In the genomic region with DNA sequence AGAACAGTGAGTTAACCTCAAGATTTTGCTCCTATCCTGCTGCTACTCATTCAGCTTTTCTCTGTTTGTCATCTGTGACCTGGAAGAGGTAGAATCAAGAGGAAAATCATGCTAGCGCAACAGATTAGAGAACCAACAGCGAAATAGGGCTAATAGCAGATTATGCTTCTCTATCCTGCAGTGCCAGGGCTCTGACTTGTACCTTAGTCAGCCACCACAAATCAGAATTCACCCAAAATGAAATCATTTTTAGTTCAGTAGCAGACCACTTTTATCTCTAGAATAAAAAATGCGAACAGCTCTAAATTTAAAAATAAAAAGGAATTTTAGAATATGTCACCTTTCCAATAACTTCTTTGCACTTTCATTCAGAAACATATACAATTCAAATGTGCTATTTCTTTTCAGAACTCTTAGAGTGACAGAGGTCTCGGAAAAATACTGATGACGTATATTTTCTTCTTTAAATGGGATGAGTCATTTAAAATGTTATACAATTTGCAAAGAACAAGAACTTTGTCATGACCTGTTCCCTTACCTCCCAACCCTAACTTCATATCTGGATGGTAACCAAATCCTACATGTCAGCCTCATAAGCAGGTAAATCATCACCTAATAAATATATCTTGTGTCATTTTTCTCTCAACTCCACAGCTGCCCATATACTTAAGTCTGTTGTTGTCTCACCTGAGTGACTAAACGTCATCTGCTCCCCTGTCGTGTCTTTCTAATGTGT, we compare ENCODE assay signal across 2 cellular contexts.
TF ChIP-seq lines count a peak whose summit lies in the region.

No MANE protein-coding gene starts in this region.

TF ChIP-seq in GM23338, 12 proteins besides CTCF, POLR2A, EP300 and RAD21 (continued from another document and continues in another):
- TF ChIP-seq CREB1 (CRISPR knock-in tag; IDR thresholded peaks at IDR 0.05; ENCODE audit: low read depth) = no peak
- TF ChIP-seq EZH2 (IDR thresholded peaks at IDR 0.05; ENCODE audit: low read depth, unreplicated experiment) = no peak
- no peak for TF ChIP-seq JUNB (IDR thresholded peaks at IDR 0.05; ENCODE audit: unreplicated experiment)
- TF ChIP-seq NANOG (IDR thresholded peaks at IDR 0.05; ENCODE audit: borderline replicate concordance) = no peak
- no peak for TF ChIP-seq STAT1 (IDR thresholded peaks at IDR 0.05; ENCODE audit: unreplicated experiment)
- no peak for TF ChIP-seq POLR2AphosphoS5 (IDR thresholded peaks at IDR 0.05; ENCODE audit: low read depth)
- TF ChIP-seq, protein P1, sequence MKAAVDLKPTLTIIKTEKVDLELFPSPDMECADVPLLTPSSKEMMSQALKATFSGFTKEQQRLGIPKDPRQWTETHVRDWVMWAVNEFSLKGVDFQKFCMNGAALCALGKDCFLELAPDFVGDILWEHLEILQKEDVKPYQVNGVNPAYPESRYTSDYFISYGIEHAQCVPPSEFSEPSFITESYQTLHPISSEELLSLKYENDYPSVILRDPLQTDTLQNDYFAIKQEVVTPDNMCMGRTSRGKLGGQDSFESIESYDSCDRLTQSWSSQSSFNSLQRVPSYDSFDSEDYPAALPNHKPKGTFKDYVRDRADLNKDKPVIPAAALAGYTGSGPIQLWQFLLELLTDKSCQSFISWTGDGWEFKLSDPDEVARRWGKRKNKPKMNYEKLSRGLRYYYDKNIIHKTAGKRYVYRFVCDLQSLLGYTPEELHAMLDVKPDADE (IDR thresholded peaks at IDR 0.05) = no peak
- TF ChIP-seq, protein P2, sequence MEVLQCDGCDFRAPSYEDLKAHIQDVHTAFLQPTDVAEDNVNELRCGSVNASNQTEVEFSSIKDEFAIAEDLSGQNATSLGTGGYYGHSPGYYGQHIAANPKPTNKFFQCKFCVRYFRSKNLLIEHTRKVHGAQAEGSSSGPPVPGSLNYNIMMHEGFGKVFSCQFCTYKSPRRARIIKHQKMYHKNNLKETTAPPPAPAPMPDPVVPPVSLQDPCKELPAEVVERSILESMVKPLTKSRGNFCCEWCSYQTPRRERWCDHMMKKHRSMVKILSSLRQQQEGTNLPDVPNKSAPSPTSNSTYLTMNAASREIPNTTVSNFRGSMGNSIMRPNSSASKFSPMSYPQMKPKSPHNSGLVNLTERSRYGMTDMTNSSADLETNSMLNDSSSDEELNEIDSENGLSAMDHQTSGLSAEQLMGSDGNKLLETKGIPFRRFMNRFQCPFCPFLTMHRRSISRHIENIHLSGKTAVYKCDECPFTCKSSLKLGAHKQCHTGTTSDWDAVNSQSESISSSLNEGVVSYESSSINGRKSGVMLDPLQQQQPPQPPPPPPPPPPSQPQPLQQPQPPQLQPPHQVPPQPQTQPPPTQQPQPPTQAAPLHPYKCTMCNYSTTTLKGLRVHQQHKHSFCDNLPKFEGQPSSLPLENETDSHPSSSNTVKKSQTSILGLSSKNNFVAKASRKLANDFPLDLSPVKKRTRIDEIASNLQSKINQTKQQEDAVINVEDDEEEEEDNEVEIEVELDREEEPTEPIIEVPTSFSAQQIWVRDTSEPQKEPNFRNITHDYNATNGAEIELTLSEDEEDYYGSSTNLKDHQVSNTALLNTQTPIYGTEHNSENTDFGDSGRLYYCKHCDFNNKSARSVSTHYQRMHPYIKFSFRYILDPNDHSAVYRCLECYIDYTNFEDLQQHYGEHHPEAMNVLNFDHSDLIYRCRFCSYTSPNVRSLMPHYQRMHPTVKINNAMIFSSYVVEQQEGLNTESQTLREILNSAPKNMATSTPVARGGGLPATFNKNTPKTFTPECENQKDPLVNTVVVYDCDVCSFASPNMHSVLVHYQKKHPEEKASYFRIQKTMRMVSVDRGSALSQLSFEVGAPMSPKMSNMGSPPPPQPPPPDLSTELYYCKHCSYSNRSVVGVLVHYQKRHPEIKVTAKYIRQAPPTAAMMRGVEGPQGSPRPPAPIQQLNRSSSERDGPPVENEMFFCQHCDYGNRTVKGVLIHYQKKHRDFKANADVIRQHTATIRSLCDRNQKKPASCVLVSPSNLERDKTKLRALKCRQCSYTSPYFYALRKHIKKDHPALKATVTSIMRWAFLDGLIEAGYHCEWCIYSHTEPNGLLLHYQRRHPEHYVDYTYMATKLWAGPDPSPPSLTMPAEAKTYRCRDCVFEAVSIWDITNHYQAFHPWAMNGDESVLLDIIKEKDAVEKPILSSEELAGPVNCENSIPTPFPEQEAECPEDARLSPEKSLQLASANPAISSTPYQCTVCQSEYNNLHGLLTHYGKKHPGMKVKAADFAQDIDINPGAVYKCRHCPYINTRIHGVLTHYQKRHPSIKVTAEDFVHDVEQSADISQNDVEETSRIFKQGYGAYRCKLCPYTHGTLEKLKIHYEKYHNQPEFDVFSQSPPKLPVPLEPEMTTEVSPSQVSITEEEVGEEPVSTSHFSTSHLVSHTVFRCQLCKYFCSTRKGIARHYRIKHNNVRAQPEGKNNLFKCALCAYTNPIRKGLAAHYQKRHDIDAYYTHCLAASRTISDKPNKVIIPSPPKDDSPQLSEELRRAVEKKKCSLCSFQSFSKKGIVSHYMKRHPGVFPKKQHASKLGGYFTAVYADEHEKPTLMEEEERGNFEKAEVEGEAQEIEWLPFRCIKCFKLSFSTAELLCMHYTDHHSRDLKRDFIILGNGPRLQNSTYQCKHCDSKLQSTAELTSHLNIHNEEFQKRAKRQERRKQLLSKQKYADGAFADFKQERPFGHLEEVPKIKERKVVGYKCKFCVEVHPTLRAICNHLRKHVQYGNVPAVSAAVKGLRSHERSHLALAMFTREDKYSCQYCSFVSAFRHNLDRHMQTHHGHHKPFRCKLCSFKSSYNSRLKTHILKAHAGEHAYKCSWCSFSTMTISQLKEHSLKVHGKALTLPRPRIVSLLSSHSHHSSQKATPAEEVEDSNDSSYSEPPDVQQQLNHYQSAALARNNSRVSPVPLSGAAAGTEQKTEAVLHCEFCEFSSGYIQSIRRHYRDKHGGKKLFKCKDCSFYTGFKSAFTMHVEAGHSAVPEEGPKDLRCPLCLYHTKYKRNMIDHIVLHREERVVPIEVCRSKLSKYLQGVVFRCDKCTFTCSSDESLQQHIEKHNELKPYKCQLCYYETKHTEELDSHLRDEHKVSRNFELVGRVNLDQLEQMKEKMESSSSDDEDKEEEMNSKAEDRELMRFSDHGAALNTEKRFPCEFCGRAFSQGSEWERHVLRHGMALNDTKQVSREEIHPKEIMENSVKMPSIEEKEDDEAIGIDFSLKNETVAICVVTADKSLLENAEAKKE (CRISPR knock-in tag; IDR thresholded peaks at IDR 0.05) = no peak

TF ChIP-seq in H1, 55 proteins besides CTCF, POLR2A, EP300 and RAD21 (continued from another document):
- no peak for TF ChIP-seq CEBPB (IDR thresholded peaks at IDR 0.05; ENCODE audit: low read depth, low read length)
- TF ChIP-seq KDM4A (IDR thresholded peaks at IDR 0.05; ENCODE audit: low read depth, low read length, severe bottlenecking) = no peak
- TF ChIP-seq RFX5 (IDR thresholded peaks at IDR 0.05; ENCODE audit: borderline replicate concordance, low read depth, low read length) = no peak
- TF ChIP-seq, protein P3, sequence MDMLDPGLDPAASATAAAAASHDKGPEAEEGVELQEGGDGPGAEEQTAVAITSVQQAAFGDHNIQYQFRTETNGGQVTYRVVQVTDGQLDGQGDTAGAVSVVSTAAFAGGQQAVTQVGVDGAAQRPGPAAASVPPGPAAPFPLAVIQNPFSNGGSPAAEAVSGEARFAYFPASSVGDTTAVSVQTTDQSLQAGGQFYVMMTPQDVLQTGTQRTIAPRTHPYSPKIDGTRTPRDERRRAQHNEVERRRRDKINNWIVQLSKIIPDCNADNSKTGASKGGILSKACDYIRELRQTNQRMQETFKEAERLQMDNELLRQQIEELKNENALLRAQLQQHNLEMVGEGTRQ (IDR thresholded peaks at IDR 0.05; ENCODE audit: low read length) = no peak
- no peak for TF ChIP-seq NRF1 (IDR thresholded peaks at IDR 0.05; ENCODE audit: low read depth, low read length)
- no peak for TF ChIP-seq SIX5 (IDR thresholded peaks at IDR 0.05; ENCODE audit: low read depth, low read length)
- no peak for TF ChIP-seq RNF2 (IDR thresholded peaks at IDR 0.05; ENCODE audit: borderline replicate concordance, low read depth, low read length, missing control alignments, poor library complexity, severe bottlenecking)
- TF ChIP-seq, protein P4, sequence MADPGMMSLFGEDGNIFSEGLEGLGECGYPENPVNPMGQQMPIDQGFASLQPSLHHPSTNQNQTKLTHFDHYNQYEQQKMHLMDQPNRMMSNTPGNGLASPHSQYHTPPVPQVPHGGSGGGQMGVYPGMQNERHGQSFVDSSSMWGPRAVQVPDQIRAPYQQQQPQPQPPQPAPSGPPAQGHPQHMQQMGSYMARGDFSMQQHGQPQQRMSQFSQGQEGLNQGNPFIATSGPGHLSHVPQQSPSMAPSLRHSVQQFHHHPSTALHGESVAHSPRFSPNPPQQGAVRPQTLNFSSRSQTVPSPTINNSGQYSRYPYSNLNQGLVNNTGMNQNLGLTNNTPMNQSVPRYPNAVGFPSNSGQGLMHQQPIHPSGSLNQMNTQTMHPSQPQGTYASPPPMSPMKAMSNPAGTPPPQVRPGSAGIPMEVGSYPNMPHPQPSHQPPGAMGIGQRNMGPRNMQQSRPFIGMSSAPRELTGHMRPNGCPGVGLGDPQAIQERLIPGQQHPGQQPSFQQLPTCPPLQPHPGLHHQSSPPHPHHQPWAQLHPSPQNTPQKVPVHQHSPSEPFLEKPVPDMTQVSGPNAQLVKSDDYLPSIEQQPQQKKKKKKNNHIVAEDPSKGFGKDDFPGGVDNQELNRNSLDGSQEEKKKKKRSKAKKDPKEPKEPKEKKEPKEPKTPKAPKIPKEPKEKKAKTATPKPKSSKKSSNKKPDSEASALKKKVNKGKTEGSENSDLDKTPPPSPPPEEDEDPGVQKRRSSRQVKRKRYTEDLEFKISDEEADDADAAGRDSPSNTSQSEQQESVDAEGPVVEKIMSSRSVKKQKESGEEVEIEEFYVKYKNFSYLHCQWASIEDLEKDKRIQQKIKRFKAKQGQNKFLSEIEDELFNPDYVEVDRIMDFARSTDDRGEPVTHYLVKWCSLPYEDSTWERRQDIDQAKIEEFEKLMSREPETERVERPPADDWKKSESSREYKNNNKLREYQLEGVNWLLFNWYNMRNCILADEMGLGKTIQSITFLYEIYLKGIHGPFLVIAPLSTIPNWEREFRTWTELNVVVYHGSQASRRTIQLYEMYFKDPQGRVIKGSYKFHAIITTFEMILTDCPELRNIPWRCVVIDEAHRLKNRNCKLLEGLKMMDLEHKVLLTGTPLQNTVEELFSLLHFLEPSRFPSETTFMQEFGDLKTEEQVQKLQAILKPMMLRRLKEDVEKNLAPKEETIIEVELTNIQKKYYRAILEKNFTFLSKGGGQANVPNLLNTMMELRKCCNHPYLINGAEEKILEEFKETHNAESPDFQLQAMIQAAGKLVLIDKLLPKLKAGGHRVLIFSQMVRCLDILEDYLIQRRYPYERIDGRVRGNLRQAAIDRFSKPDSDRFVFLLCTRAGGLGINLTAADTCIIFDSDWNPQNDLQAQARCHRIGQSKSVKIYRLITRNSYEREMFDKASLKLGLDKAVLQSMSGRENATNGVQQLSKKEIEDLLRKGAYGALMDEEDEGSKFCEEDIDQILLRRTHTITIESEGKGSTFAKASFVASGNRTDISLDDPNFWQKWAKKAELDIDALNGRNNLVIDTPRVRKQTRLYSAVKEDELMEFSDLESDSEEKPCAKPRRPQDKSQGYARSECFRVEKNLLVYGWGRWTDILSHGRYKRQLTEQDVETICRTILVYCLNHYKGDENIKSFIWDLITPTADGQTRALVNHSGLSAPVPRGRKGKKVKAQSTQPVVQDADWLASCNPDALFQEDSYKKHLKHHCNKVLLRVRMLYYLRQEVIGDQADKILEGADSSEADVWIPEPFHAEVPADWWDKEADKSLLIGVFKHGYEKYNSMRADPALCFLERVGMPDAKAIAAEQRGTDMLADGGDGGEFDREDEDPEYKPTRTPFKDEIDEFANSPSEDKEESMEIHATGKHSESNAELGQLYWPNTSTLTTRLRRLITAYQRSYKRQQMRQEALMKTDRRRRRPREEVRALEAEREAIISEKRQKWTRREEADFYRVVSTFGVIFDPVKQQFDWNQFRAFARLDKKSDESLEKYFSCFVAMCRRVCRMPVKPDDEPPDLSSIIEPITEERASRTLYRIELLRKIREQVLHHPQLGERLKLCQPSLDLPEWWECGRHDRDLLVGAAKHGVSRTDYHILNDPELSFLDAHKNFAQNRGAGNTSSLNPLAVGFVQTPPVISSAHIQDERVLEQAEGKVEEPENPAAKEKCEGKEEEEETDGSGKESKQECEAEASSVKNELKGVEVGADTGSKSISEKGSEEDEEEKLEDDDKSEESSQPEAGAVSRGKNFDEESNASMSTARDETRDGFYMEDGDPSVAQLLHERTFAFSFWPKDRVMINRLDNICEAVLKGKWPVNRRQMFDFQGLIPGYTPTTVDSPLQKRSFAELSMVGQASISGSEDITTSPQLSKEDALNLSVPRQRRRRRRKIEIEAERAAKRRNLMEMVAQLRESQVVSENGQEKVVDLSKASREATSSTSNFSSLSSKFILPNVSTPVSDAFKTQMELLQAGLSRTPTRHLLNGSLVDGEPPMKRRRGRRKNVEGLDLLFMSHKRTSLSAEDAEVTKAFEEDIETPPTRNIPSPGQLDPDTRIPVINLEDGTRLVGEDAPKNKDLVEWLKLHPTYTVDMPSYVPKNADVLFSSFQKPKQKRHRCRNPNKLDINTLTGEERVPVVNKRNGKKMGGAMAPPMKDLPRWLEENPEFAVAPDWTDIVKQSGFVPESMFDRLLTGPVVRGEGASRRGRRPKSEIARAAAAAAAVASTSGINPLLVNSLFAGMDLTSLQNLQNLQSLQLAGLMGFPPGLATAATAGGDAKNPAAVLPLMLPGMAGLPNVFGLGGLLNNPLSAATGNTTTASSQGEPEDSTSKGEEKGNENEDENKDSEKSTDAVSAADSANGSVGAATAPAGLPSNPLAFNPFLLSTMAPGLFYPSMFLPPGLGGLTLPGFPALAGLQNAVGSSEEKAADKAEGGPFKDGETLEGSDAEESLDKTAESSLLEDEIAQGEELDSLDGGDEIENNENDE (IDR thresholded peaks at IDR 0.05; ENCODE audit: insufficient replicate concordance, low read length) = no peak
- TF ChIP-seq, protein P5, sequence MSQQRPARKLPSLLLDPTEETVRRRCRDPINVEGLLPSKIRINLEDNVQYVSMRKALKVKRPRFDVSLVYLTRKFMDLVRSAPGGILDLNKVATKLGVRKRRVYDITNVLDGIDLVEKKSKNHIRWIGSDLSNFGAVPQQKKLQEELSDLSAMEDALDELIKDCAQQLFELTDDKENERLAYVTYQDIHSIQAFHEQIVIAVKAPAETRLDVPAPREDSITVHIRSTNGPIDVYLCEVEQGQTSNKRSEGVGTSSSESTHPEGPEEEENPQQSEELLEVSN (IDR thresholded peaks at IDR 0.05) = no peak
